In the genomic region with DNA sequence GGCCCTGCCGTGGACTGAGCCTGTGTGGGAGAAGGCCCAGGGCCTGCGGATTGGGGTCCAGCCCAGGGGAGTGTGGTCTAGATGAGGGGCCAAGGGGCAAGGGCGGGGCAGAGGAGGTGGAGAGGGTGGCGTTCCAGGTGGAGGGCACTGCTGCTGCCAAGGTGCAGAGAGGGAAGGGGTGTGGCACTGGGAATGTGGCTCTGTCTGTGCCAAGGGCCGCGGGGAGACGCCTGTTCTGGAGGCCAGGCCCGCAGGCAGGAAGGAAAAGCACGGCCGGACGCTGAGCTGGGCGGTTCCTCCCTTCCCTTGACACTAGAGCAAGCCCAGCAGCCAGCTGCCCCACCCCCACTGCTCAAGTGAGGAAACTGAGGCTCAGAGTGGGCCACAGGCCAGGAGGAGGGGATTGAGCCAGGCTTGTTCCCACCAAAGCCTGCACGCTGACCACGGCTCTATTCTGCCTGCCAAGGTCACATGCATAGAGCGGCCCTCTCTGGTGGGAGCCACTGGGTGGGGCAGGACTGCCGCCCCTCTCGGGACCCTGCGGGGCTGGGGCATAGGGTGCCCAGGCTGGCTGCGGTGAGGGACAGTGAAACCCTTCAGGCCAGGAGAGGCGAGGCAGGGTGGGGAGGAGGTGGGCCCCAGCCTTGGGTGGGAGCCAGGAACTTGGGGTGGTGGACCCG, we compare ENCODE assay signal across 1 cellular context.
TF ChIP-seq lines count a peak whose summit lies in the region.

No MANE protein-coding gene starts in this region.

TF ChIP-seq in H1, 55 proteins besides CTCF, POLR2A, EP300 and RAD21:
- TF ChIP-seq CBX8 (IDR thresholded peaks at IDR 0.05; ENCODE audit: borderline replicate concordance, low read depth, low read length) (no peak), CREB1 (IDR thresholded peaks at IDR 0.05) (no peak), SUZ12 (IDR thresholded peaks at IDR 0.05; ENCODE audit: low read length) (no peak), GABPA (IDR thresholded peaks at IDR 0.05; ENCODE audit: borderline replicate concordance, insufficient read depth, low read length) (no peak), TCF12 (IDR thresholded peaks at IDR 0.05; ENCODE audit: low read depth, low read length) (no peak), SP4 (IDR thresholded peaks at IDR 0.05; ENCODE audit: low read length) (no peak), FOSL1 (IDR thresholded peaks at IDR 0.05; ENCODE audit: insufficient read depth, low read depth, low read length) (no peak), SIX5 (IDR thresholded peaks at IDR 0.05; ENCODE audit: low read depth, low read length) (no peak)
